25 cellular contexts compared by ENCODE assay signal in the genomic region with DNA sequence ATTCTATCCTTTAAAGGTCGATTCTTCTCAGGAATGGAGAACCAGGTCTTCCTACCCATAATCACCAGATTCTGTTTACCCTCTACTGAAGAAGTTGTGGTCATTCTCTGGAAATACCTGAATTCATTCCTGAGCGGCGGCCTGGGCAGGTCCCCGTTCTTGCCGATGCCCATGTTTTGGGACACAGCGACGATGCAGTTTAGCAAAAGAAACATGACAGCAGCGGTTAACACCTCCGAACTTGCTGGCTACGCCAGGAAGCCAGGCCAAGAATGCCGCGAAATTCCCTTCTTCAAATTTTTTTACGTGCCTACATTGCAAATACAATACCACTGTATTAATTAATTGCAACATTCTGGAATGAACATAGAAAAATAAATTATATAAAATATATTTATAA. TPM values are rescaled to one million over a fixed set of nuclear protein-coding genes. Genes with fewer than 3 reads are reported as not detected.
DNase-seq lines count a peak whose midpoint lies in the region; ATAC-seq, FAIRE-seq and TF ChIP-seq lines count a peak whose summit lies in the region.
"Had no signal": no experiment of that assay in that cellular context is flagged by ENCODE, and none has a peak within 500 bp of the region (broad histone marks: within the 10 kb centered on the region; RNA-seq: fewer than 3 reads in every experiment).

No MANE protein-coding gene starts in this region.

- peak overlapping the region in 2 of 4 donors; percentile 12 to 29 for H3K4me3 Mint-ChIP-seq in CD4-positive, CD25-positive, alpha-beta regulatory T cell
- peak overlapping the region; percentile 7 for H3K4me3 Mint-ChIP-seq in activated T-helper 1 cell treated with anti-CD3 and anti-CD28 coated beads, Interleukin-12 subunit alpha, Interleukin-12 subunit beta, Interleukin-2, Interleukin-4 antibody, amounts not matched to agents 30 ng/mL and 10 ng/mL and 1 ng/mL, durations not matched to agents 14 hours and 24 hours and 36 hours
- no peak overlapping the region for H3K4me3 Mint-ChIP-seq in neural progenitor cell
- no peak overlapping the region for H3K4me3 Mint-ChIP-seq in naive thymus-derived CD8-positive, alpha-beta T cell

- intact Hi-C loops in activated T-helper 1 cell treated with anti-CD3 and anti-CD28 coated beads, Interleukin-12 subunit alpha, Interleukin-12 subunit beta, Interleukin-2, Interleukin-4 antibody, amounts not matched to agents 30 ng/mL and 10 ng/mL and 1 ng/mL, durations not matched to agents 14 hours and 24 hours and 36 hours (cut with micrococcal nuclease), result no loop called here

- no peaks in the 10 kb centered on the region for H3K27me3 Mint-ChIP-seq in CD4-positive, CD25-positive, alpha-beta regulatory T cell
- H3K27me3 Mint-ChIP-seq in activated T-helper 1 cell treated with anti-CD3 and anti-CD28 coated beads, Interleukin-12 subunit alpha, Interleukin-12 subunit beta, Interleukin-2, Interleukin-4 antibody, amounts not matched to agents 30 ng/mL and 10 ng/mL and 1 ng/mL, durations not matched to agents 14 hours and 24 hours and 36 hours (ENCODE audit: insufficient read depth), result no peaks in the 10 kb centered on the region
- H3K27me3 Mint-ChIP-seq in neural progenitor cell (ENCODE audit: insufficient read depth, low read depth), result peaks cover 4% of the 10 kb centered on the region
- H3K27me3 Mint-ChIP-seq in naive thymus-derived CD8-positive, alpha-beta T cell, result no peaks in the 10 kb centered on the region

- peak; percentile 11 for FAIRE-seq in GM19239 (lab: Jason Lieb, UNC)
- FAIRE-seq in H54 (lab: Jason Lieb, UNC), result no peak

- no peaks in the 10 kb centered on the region for H3K36me3 ChIP-seq in CD4-positive, CD25-positive, alpha-beta regulatory T cell (ENCODE audit: control insufficient read depth, insufficient read depth, low read length)
- H3K36me3 ChIP-seq in neural progenitor cell, result no peaks in the 10 kb centered on the region

- no peak overlapping the region for H3K9ac ChIP-seq in neural progenitor cell

- no peaks in the 10 kb centered on the region for H3K9me3 ChIP-seq in CD4-positive, CD25-positive, alpha-beta regulatory T cell (ENCODE audit: control insufficient read depth in 2 of 2, low read length in 2 of 2)
- H3K9me3 ChIP-seq in neural progenitor cell (ENCODE audit: low read depth), result no peaks in the 10 kb centered on the region
- H3K9me3 ChIP-seq: SJSA1 had no signal

- peak overlapping the region in 1 of 3 donors; percentile 41 for H3K27ac Mint-ChIP-seq in CD4-positive, CD25-positive, alpha-beta regulatory T cell
- H3K27ac Mint-ChIP-seq in activated T-helper 1 cell treated with anti-CD3 and anti-CD28 coated beads, Interleukin-12 subunit alpha, Interleukin-12 subunit beta, Interleukin-2, Interleukin-4 antibody, amounts not matched to agents 30 ng/mL and 10 ng/mL and 1 ng/mL, durations not matched to agents 14 hours and 24 hours and 36 hours, result no peak overlapping the region
- no peak overlapping the region for H3K27ac Mint-ChIP-seq in neural progenitor cell
- peak overlapping the region in 4 of 10 donors; percentile 0 to 52 (median 26) for H3K27ac Mint-ChIP-seq in naive thymus-derived CD8-positive, alpha-beta T cell

- no peak for DNase-seq in CD4-positive, CD25-positive, alpha-beta regulatory T cell
- no peak for DNase-seq in GM19239 (ENCODE audit: insufficient read length, low spot score)
- DNase-seq in activated T-helper 1 cell treated with anti-CD3 and anti-CD28 coated beads, Interleukin-12 subunit alpha, Interleukin-12 subunit beta, Interleukin-2, Interleukin-4 antibody, amounts not matched to agents 30 ng/mL and 10 ng/mL and 1 ng/mL, durations not matched to agents 14 hours and 24 hours and 36 hours (ENCODE audit: low spot score), result no peak
- DNase-seq in neural progenitor cell (ENCODE audit: low spot score), result no peak
- DNase-seq in activated CD4-positive, alpha-beta T cell treated with anti-CD3 and anti-CD28 coated beads for 4 hours, result no peak
- DNase-seq in H54 (ENCODE audit: insufficient read length, low spot score), result no peak
- no peak for DNase-seq in naive thymus-derived CD8-positive, alpha-beta T cell
- DNase-seq: Calu3; DMS79 treated with DMSO at 0.1 percent for 48 hours; Kasumi-1; NCI-H146; NCI-H1930; NCI-H2107; NCI-H446 treated with DMSO at 0.1 percent for 48 hours; NCI-H526; NCI-H82; NK-92 treated with Interleukin-12 subunit alpha and Interleukin-12 subunit beta, amount 100 ng/mL, for 24 hours; PC-3 had no signal

- no peak for TF ChIP-seq CTCF in neural progenitor cell (IDR thresholded peaks at IDR 0.05)

- POLR2A ChIA-PET in naive thymus-derived CD8-positive, alpha-beta T cell (lab: Charles Lee), result no interaction called here

- H3K4me1 Mint-ChIP-seq in CD4-positive, CD25-positive, alpha-beta regulatory T cell, result peaks cover 30 to 59% (median 50%) of the 10 kb centered on the region in 4 donors
- H3K4me1 Mint-ChIP-seq in activated T-helper 1 cell treated with anti-CD3 and anti-CD28 coated beads, Interleukin-12 subunit alpha, Interleukin-12 subunit beta, Interleukin-2, Interleukin-4 antibody, amounts not matched to agents 30 ng/mL and 10 ng/mL and 1 ng/mL, durations not matched to agents 14 hours and 24 hours and 36 hours (ENCODE audit: low read depth), result peaks cover 33% of the 10 kb centered on the region
- H3K4me1 Mint-ChIP-seq in neural progenitor cell, result peaks cover 24% of the 10 kb centered on the region
- H3K4me1 Mint-ChIP-seq in naive thymus-derived CD8-positive, alpha-beta T cell, result peaks cover 14 to 49% (median 35%) of the 10 kb centered on the region in 4 donors

- TF ChIP-seq POLR2A in H54 (IDR thresholded peaks at IDR 0.05; ENCODE audit: low read depth, low read length), result no peak

- H3K4me3 ChIP-seq in CD4-positive, CD25-positive, alpha-beta regulatory T cell (ENCODE audit: low read depth, low read length), result no peak overlapping the region
- H3K4me3 ChIP-seq in neural progenitor cell, result no peak overlapping the region

- peak overlapping the region; percentile 97 for H3K27ac ChIP-seq in CD4-positive, CD25-positive, alpha-beta regulatory T cell (ENCODE audit: insufficient read depth, low read length, poor library complexity, severe bottlenecking)
- H3K27ac ChIP-seq in neural progenitor cell, result no peak overlapping the region
- H3K27ac ChIP-seq: C4-2B had no signal

- no peaks in the 10 kb centered on the region for H3K27me3 ChIP-seq in CD4-positive, CD25-positive, alpha-beta regulatory T cell (ENCODE audit: control insufficient read depth, insufficient read depth, low read length)
- H3K27me3 ChIP-seq in neural progenitor cell, result no peaks in the 10 kb centered on the region
- H3K27me3 ChIP-seq: SJSA1 had no signal

- H3K4me2 ChIP-seq in neural progenitor cell, result peak overlapping the region; percentile 98

- H3F3A ChIP-seq in neural progenitor cell (ENCODE audit: low read depth), result peaks cover 13% of the 10 kb centered on the region

- H3K9me3 Mint-ChIP-seq in CD4-positive, CD25-positive, alpha-beta regulatory T cell, result no peaks in the 10 kb centered on the region
- no peaks in the 10 kb centered on the region for H3K9me3 Mint-ChIP-seq in activated T-helper 1 cell treated with anti-CD3 and anti-CD28 coated beads, Interleukin-12 subunit alpha, Interleukin-12 subunit beta, Interleukin-2, Interleukin-4 antibody, amounts not matched to agents 30 ng/mL and 10 ng/mL and 1 ng/mL, durations not matched to agents 14 hours and 24 hours and 36 hours
- H3K9me3 Mint-ChIP-seq in neural progenitor cell, result no peaks in the 10 kb centered on the region
- H3K9me3 Mint-ChIP-seq in naive thymus-derived CD8-positive, alpha-beta T cell, result no peaks in the 10 kb centered on the region

- H3K4me1 ChIP-seq in CD4-positive, CD25-positive, alpha-beta regulatory T cell (ENCODE audit: control insufficient read depth, insufficient read depth, low read length, poor library complexity, severe bottlenecking), result peaks cover 41% of the 10 kb centered on the region
- peaks cover 14% of the 10 kb centered on the region for H3K4me1 ChIP-seq in neural progenitor cell

- H2AFZ ChIP-seq in neural progenitor cell (replicated peaks), result no peak overlapping the region

- no peak for ATAC-seq in CD4-positive, CD25-positive, alpha-beta regulatory T cell (ENCODE audit: low read depth in 2 of 2)
- ATAC-seq in naive thymus-derived CD8-positive, alpha-beta T cell, result no peak
- ATAC-seq: PC-3, Right ventricle myocardium inferior had no signal

- peaks cover 41% of the 10 kb centered on the region for H3K36me3 Mint-ChIP-seq in CD4-positive, CD25-positive, alpha-beta regulatory T cell
- peaks cover 26% of the 10 kb centered on the region for H3K36me3 Mint-ChIP-seq in activated T-helper 1 cell treated with anti-CD3 and anti-CD28 coated beads, Interleukin-12 subunit alpha, Interleukin-12 subunit beta, Interleukin-2, Interleukin-4 antibody, amounts not matched to agents 30 ng/mL and 10 ng/mL and 1 ng/mL, durations not matched to agents 14 hours and 24 hours and 36 hours (ENCODE audit: low read depth)
- H3K36me3 Mint-ChIP-seq in neural progenitor cell, result peaks cover 4% of the 10 kb centered on the region
- peaks cover 0 to 38% (median 6%) of the 10 kb centered on the region in 3 donors for H3K36me3 Mint-ChIP-seq in naive thymus-derived CD8-positive, alpha-beta T cell

- no peaks in the 10 kb centered on the region for H4K20me1 ChIP-seq in neural progenitor cell (ENCODE audit: low read depth)

- peaks cover 22% of the 10 kb centered on the region for H3K79me2 ChIP-seq in neural progenitor cell (ENCODE audit: low read depth)

RNA-seq across cellular contexts. Expression of a gene that starts 1.4 kb away (rescaled TPM):
- total RNA-seq in CD4-positive, CD25-positive, alpha-beta regulatory T cell, result 2.9 TPM
- polyA plus RNA-seq in CD4-positive, CD25-positive, alpha-beta regulatory T cell, result 1 to 10 TPM; 4.2 to 6.7 (median 4.9) TPM
- 10.1 and 12.3 TPM in 2 replicates for total RNA-seq in activated T-helper 1 cell treated with anti-CD3 and anti-CD28 coated beads, Interleukin-12 subunit alpha, Interleukin-12 subunit beta, Interleukin-2, Interleukin-4 antibody, amounts not matched to agents 30 ng/mL and 10 ng/mL and 1 ng/mL, durations not matched to agents 14 hours and 24 hours and 36 hours
- 7.0 and 8.8 TPM in 2 replicates for total RNA-seq in neural progenitor cell (ENCODE audit: low replicate concordance)
- total RNA-seq in naive thymus-derived CD8-positive, alpha-beta T cell, result 10 to 100 TPM; 10.7 to 10.8 TPM
- polyA plus RNA-seq in naive thymus-derived CD8-positive, alpha-beta T cell, result 1 to 10 TPM; 2.5 to 5.7 (median 2.7) TPM

RNA-seq across cellular contexts. Expression of a gene that starts 1.6 kb away (rescaled TPM):
- total RNA-seq in CD4-positive, CD25-positive, alpha-beta regulatory T cell, result 26.2 TPM
- polyA plus RNA-seq in CD4-positive, CD25-positive, alpha-beta regulatory T cell, result 10 to 100 TPM in 3 of 4 donors, 1 to 10 TPM in 1; 9.8 to 12.3 (median 11.3) TPM
- total RNA-seq in activated T-helper 1 cell treated with anti-CD3 and anti-CD28 coated beads, Interleukin-12 subunit alpha, Interleukin-12 subunit beta, Interleukin-2, Interleukin-4 antibody, amounts not matched to agents 30 ng/mL and 10 ng/mL and 1 ng/mL, durations not matched to agents 14 hours and 24 hours and 36 hours, result 18.8 and 19.7 TPM in 2 replicates
- total RNA-seq in neural progenitor cell (ENCODE audit: low replicate concordance), result 13.4 and 22.3 TPM in 2 replicates
- total RNA-seq in naive thymus-derived CD8-positive, alpha-beta T cell, result 10 to 100 TPM; 21.0 to 22.5 TPM
- polyA plus RNA-seq in naive thymus-derived CD8-positive, alpha-beta T cell, result 10 to 100 TPM in 1 of 3 donors, 1 to 10 TPM in 2; 7.8 to 10.9 (median 8.2) TPM

RNA-seq across cellular contexts. Expression of a gene that starts 32.9 kb away (rescaled TPM):
- total RNA-seq in CD4-positive, CD25-positive, alpha-beta regulatory T cell, result not detected
- polyA plus RNA-seq in CD4-positive, CD25-positive, alpha-beta regulatory T cell, result under 1 TPM in 1 of 4 donors, not detected in 3; 0.95 TPM
- total RNA-seq in activated T-helper 1 cell treated with anti-CD3 and anti-CD28 coated beads, Interleukin-12 subunit alpha, Interleukin-12 subunit beta, Interleukin-2, Interleukin-4 antibody, amounts not matched to agents 30 ng/mL and 10 ng/mL and 1 ng/mL, durations not matched to agents 14 hours and 24 hours and 36 hours, result not detected in 2 replicates
- 0.31 TPM in 1 of 2 replicates, not detected in the other for total RNA-seq in neural progenitor cell (ENCODE audit: low replicate concordance)
- total RNA-seq in naive thymus-derived CD8-positive, alpha-beta T cell, result not detected
- under 1 TPM in 1 of 3 donors, not detected in 2; 0.40 TPM for polyA plus RNA-seq in naive thymus-derived CD8-positive, alpha-beta T cell
- total RNA-seq: A673, H4, M059J, PC-3, Right ventricle myocardium inferior, RPMI7951, SJSA1 had no signal
